Comparison of ENCODE assay signal across 11 cellular contexts in the genomic region with DNA sequence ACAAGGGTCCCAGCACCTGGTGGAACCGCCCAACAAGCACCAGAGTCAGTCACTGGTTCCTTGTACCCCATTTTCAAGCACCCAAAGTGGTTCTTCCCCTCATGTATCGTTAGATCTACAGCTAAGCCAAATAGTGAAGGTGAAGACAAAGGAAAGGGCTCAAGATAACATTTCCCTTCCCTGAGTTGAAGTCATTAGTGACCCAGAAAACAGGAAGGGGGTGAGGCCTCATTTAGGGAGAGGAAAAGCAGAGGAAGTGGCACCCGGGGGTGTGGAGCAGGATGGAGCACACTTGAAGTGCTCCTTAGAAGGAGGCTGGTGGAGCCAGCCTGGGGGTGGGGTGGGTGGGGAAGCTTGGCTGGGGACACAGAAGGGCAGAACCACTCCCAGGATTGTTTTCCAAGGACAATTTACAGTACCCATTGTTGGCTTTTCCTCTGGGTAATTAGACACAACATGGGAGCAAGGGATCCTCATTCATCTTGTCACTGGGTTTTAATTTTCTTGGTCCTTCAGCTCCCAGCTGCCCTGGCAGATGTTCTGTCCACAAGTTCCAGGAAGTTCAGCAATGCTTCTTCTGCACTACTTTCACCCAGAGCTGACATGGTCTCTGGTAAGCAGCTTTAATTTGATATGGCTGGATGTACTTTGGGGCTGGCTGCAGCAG.
DNase-seq lines count a peak whose midpoint lies in the region; ATAC-seq and TF ChIP-seq lines count a peak whose summit lies in the region.
"Had no signal": no experiment of that assay in that cellular context is flagged by ENCODE, and none has a peak within 500 bp of the region (broad histone marks: within the 10 kb centered on the region; RNA-seq: fewer than 3 reads in every experiment).

No MANE protein-coding gene starts in this region.

- peak overlapping the region; percentile 37 for H2AFZ ChIP-seq in osteoblast (ENCODE audit: low read length)

- no peaks in the 10 kb centered on the region for H3K27me3 ChIP-seq in osteoblast (ENCODE audit: insufficient read depth, low read length)

- no peaks in the 10 kb centered on the region for H3K36me3 ChIP-seq in osteoblast (ENCODE audit: insufficient read depth, low read length)

- peak overlapping the region; percentile 49 for H3K4me2 ChIP-seq in osteoblast (ENCODE audit: insufficient read depth, low read length)

- no peaks in the 10 kb centered on the region for H4K20me1 ChIP-seq in osteoblast (ENCODE audit: insufficient read depth, low read length)

- H3K27ac ChIP-seq in osteoblast (ENCODE audit: low read depth, low read length): peak overlapping the region; percentile 52

- DNase-seq in GDM1 (lab: John Stamatoyannopoulos, UW) (peak; percentile 35), NCI-H2081 treated with DMSO at 0.1 percent for 48 hours (lab: John Stamatoyannopoulos, UW) (peak; percentile 2), choroid plexus epithelial cell (ENCODE audit: low read depth) (peak; percentile 43), osteoblast (ENCODE audit: insufficient read length, low spot score, missing footprints) (no peak), HT-29 (ENCODE audit: low spot score) (no peak), NCI-H526 treated with DMSO at 0.1 percent for 48 hours (lab: John Stamatoyannopoulos, UW) (no peak), KG1 (lab: John Stamatoyannopoulos, UW) (no peak)
- DNase-seq: activated CD8-positive, alpha-beta memory T cell treated with anti-CD3 and anti-CD28 coated beads, Interleukin-2, amount 50 U/mL, for 48 hours; cerebellar nuclear complex; nucleus accumbens had no signal

- no peaks in the 10 kb centered on the region for H3K9me3 ChIP-seq in osteoblast (ENCODE audit: low read depth, low read length)

- H3K4me3 ChIP-seq in choroid plexus epithelial cell (ENCODE audit: low read depth, low read length) (no peak overlapping the region), osteoblast (ENCODE audit: insufficient read depth, low read length) (no peak overlapping the region)

- ATAC-seq in HG02970 (IDR thresholded peaks at IDR 0.05; ENCODE audit: low FRiP score, unreplicated experiment): no peak

- H3K4me1 ChIP-seq in osteoblast (ENCODE audit: insufficient read depth, low read length): peaks cover 45% of the 10 kb centered on the region

- no peaks in the 10 kb centered on the region for H3K79me2 ChIP-seq in osteoblast (ENCODE audit: insufficient read depth, low read length)

- TF ChIP-seq CTCF in choroid plexus epithelial cell (conservative IDR thresholded peaks at IDR 0.05; ENCODE audit: low read depth, low read length): no peak
- TF ChIP-seq CTCF in osteoblast (IDR thresholded peaks at IDR 0.05; ENCODE audit: extremely low read depth, low read depth, low read length): no peak

Comparison
In these comparisons a context has a peak if more than half of its experiments do, and no peak if none do; other contexts are left out.
1. DNase-seq: peak in GDM1 (single experiment), NCI-H2081 treated with DMSO at 0.1 percent for 48 hours (single experiment) and choroid plexus epithelial cell (single experiment); none in osteoblast (single experiment), HT-29 (single experiment), NCI-H526 treated with DMSO at 0.1 percent for 48 hours (single experiment) and KG1 (single experiment).